Comparison of ENCODE assay signal across 1 cellular context in the genomic region with DNA sequence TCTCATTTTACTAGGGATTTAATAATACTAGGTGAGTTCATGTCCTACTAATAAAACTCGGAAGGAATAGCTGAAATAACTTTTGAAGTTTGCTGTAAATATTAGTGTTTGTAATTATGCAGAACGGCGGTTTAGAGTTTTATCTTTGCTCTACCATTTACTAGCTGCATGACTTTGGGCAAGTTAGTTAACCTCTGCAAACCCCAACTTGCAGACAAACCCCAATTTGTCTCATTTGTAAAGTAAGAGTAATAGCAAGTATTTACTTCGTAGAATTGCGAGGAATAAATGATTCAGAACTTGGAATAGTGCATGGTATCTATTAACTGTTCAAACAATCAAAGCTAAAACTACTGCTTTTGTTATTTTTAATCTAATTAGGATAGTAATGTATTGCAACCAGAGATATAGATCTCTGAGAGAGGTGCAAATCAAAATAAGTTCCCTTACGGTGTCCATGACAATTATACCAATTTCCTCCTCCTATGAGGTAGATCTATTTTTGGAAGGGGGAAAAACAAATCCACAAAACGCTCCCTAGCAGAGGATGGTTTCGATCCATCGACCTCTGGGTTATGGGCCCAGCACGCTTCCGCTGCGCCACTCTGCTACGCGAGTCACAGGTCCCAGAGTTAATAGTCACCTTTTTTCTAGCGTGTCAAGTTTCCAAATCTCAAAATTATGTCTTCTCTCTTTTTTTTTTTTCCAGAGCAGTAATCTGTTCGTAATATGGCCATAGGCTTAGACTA.
TF ChIP-seq lines count a peak whose summit lies in the region.

No MANE protein-coding gene starts in this region.

TF ChIP-seq in HepG2, 621 proteins besides CTCF, POLR2A, EP300 and RAD21 (continued from another document and continues in another):
- TF ChIP-seq ZNF407 (CRISPR knock-in tag; IDR thresholded peaks at IDR 0.05; ENCODE audit: not compliant biosample characterization) (no peak), PLRG1 (conservative IDR thresholded peaks at IDR 0.05) (no peak), ZNF543 (CRISPR knock-in tag; IDR thresholded peaks at IDR 0.05) (no peak), PRDM4 (CRISPR knock-in tag; IDR thresholded peaks at IDR 0.05; ENCODE audit: borderline replicate concordance) (peak; percentile 82; the same call in 1 of the 2 replicates), SMAD1 (CRISPR knock-in tag; IDR thresholded peaks at IDR 0.05; ENCODE audit: borderline replicate concordance, low read depth) (no peak), ZNF484 (CRISPR knock-in tag; IDR thresholded peaks at IDR 0.05; ENCODE audit: borderline replicate concordance, low read depth) (no peak), PAWR (CRISPR knock-in tag; IDR thresholded peaks at IDR 0.05; ENCODE audit: borderline replicate concordance) (no peak), ZNF343 (CRISPR knock-in tag; IDR thresholded peaks at IDR 0.05) (no peak), MAFF (IDR thresholded peaks at IDR 0.05; ENCODE audit: low read depth, low read length) (no peak), ERF (CRISPR knock-in tag; IDR thresholded peaks at IDR 0.05) (peak; percentile 68), KMT2A (CRISPR knock-in tag; IDR thresholded peaks at IDR 0.05) (no peak), KAT2B (IDR thresholded peaks at IDR 0.05; ENCODE audit: borderline replicate concordance, low read depth, low read length) (no peak), ZNF558 (CRISPR knock-in tag; IDR thresholded peaks at IDR 0.05; ENCODE audit: borderline replicate concordance) (no peak), HMG20A (CRISPR knock-in tag; IDR thresholded peaks at IDR 0.05; ENCODE audit: borderline replicate concordance) (peak; percentile 24; the same call in 1 of the 2 replicates), SP4 (CRISPR knock-in tag; IDR thresholded peaks at IDR 0.05) (no peak), AFF4 (CRISPR knock-in tag; IDR thresholded peaks at IDR 0.05) (no peak), HOMEZ (CRISPR knock-in tag; IDR thresholded peaks at IDR 0.05; ENCODE audit: low read depth) (peak; percentile 21; the same call in 1 of the 2 replicates), ZNF367 (CRISPR knock-in tag; IDR thresholded peaks at IDR 0.05; ENCODE audit: borderline replicate concordance) (no peak), ELF3 (CRISPR knock-in tag; IDR thresholded peaks at IDR 0.05) (peak; percentile 88), MTA3 (CRISPR knock-in tag; IDR thresholded peaks at IDR 0.05) (no peak), ZNF607 (CRISPR knock-in tag; IDR thresholded peaks at IDR 0.05; ENCODE audit: borderline replicate concordance) (no peak)
- TF ChIP-seq, protein P1, sequence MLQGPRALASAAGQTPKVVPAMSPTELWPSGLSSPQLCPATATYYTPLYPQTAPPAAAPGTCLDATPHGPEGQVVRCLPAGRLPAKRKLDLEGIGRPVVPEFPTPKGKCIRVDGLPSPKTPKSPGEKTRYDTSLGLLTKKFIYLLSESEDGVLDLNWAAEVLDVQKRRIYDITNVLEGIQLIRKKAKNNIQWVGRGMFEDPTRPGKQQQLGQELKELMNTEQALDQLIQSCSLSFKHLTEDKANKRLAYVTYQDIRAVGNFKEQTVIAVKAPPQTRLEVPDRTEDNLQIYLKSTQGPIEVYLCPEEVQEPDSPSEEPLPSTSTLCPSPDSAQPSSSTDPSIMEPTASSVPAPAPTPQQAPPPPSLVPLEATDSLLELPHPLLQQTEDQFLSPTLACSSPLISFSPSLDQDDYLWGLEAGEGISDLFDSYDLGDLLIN (CRISPR knock-in tag; IDR thresholded peaks at IDR 0.05; ENCODE audit: borderline replicate concordance) = no peak
- TF ChIP-seq, protein P2, sequence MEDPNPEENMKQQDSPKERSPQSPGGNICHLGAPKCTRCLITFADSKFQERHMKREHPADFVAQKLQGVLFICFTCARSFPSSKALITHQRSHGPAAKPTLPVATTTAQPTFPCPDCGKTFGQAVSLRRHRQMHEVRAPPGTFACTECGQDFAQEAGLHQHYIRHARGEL (CRISPR knock-in tag; IDR thresholded peaks at IDR 0.05) = no peak
- TF ChIP-seq, protein P3, sequence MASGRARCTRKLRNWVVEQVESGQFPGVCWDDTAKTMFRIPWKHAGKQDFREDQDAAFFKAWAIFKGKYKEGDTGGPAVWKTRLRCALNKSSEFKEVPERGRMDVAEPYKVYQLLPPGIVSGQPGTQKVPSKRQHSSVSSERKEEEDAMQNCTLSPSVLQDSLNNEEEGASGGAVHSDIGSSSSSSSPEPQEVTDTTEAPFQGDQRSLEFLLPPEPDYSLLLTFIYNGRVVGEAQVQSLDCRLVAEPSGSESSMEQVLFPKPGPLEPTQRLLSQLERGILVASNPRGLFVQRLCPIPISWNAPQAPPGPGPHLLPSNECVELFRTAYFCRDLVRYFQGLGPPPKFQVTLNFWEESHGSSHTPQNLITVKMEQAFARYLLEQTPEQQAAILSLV (CRISPR knock-in tag; IDR thresholded peaks at IDR 0.05; ENCODE audit: borderline replicate concordance) = no peak
- TF ChIP-seq, protein P4, sequence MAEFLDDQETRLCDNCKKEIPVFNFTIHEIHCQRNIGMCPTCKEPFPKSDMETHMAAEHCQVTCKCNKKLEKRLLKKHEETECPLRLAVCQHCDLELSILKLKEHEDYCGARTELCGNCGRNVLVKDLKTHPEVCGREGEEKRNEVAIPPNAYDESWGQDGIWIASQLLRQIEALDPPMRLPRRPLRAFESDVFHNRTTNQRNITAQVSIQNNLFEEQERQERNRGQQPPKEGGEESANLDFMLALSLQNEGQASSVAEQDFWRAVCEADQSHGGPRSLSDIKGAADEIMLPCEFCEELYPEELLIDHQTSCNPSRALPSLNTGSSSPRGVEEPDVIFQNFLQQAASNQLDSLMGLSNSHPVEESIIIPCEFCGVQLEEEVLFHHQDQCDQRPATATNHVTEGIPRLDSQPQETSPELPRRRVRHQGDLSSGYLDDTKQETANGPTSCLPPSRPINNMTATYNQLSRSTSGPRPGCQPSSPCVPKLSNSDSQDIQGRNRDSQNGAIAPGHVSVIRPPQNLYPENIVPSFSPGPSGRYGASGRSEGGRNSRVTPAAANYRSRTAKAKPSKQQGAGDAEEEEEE (CRISPR knock-in tag; IDR thresholded peaks at IDR 0.05; ENCODE audit: borderline replicate concordance) = no peak
